In genomic region chr1:234608720-234609527, GRCh38 we compare ENCODE assay signal across 8 cellular contexts.
DNase-seq lines count a peak whose midpoint lies in the region; ATAC-seq and TF ChIP-seq lines count a peak whose summit lies in the region.

No MANE protein-coding gene starts in this region.

- no peaks in the 10 kb centered on the region for H3K27me3 Mint-ChIP-seq in stimulated activated naive CD8-positive, alpha-beta T cell treated with anti-CD3 and anti-CD28 coated beads, Interleukin-15, amount 100 ng/mL, for 72 hours

- H3K27me3 ChIP-seq in mucosa of stomach (ENCODE audit: control insufficient read depth, insufficient read depth, low read length), result no peaks in the 10 kb centered on the region

- H3K9me3 Mint-ChIP-seq in stimulated activated naive CD8-positive, alpha-beta T cell treated with anti-CD3 and anti-CD28 coated beads, Interleukin-15, amount 100 ng/mL, for 72 hours, result no peaks in the 10 kb centered on the region

- peaks cover 32% of the 10 kb centered on the region for H3K4me1 ChIP-seq in mucosa of stomach (ENCODE audit: control insufficient read depth, insufficient read depth, low read length)

- peak; percentile 11 for ATAC-seq in stimulated activated naive CD8-positive, alpha-beta T cell treated with anti-CD3 and anti-CD28 coated beads, Interleukin-15, amount 100 ng/mL, for 72 hours
- ATAC-seq in HG02678 (IDR thresholded peaks at IDR 0.05; ENCODE audit: unreplicated experiment) (no peak), HG03565 (IDR thresholded peaks at IDR 0.05; ENCODE audit: unreplicated experiment) (no peak)

- TF ChIP-seq EP300 in Ishikawa (IDR thresholded peaks at IDR 0.05; ENCODE audit: borderline replicate concordance), result no peak

- H3K9ac ChIP-seq in mucosa of stomach (ENCODE audit: low read length), result peak overlapping the region; percentile 96

- H3K27ac Mint-ChIP-seq in stimulated activated naive CD8-positive, alpha-beta T cell treated with anti-CD3 and anti-CD28 coated beads, Interleukin-15, amount 100 ng/mL, for 72 hours, result peak overlapping the region; percentile 94 to 99

- peaks cover 37% of the 10 kb centered on the region for H3K4me1 Mint-ChIP-seq in stimulated activated naive CD8-positive, alpha-beta T cell treated with anti-CD3 and anti-CD28 coated beads, Interleukin-15, amount 100 ng/mL, for 72 hours

- peak overlapping the region; percentile 94 for H3K4me3 ChIP-seq in mucosa of stomach (ENCODE audit: low read length)

- peak; percentile 58 for DNase-seq in COR-L47 (lab: John Stamatoyannopoulos, UW)
- peak; percentile 58 to 63 for DNase-seq in activated CD4-positive, alpha-beta T cell treated with anti-CD3 and anti-CD28 coated beads, Interleukin-2, amount 50 U/mL, for 4 hours
- peak; percentile 75 for DNase-seq in effector CD4-positive, alpha-beta T cell
- DNase-seq in stimulated activated naive CD8-positive, alpha-beta T cell treated with anti-CD3 and anti-CD28 coated beads, Interleukin-15, amount 100 ng/mL, for 72 hours, result peak; percentile 75 to 85

- H3K9me3 ChIP-seq in mucosa of stomach (ENCODE audit: control insufficient read depth, low read length), result no peaks in the 10 kb centered on the region

- H3K4me3 Mint-ChIP-seq in stimulated activated naive CD8-positive, alpha-beta T cell treated with anti-CD3 and anti-CD28 coated beads, Interleukin-15, amount 100 ng/mL, for 72 hours, result peak overlapping the region; percentile 94 to 97

- peaks cover 18% of the 10 kb centered on the region for H3K36me3 ChIP-seq in mucosa of stomach (ENCODE audit: control insufficient read depth, insufficient read depth, low read length)

- TF ChIP-seq RAD21 in Ishikawa (IDR thresholded peaks at IDR 0.05; ENCODE audit: low read depth), result no peak

TF ChIP-seq in Ishikawa, 13 proteins besides CTCF, POLR2A, EP300 and RAD21:
- TF ChIP-seq YY1 (IDR thresholded peaks at IDR 0.05; ENCODE audit: low read depth), result peak; percentile 55; the same call in 1 of the 2 replicates
- TF ChIP-seq REST (IDR thresholded peaks at IDR 0.05; ENCODE audit: low read depth), result no peak
- peak; percentile 35; the same call in 1 of the 2 replicates for TF ChIP-seq MAX (IDR thresholded peaks at IDR 0.05)
- no peak for TF ChIP-seq CREB1 (IDR thresholded peaks at IDR 0.05; ENCODE audit: low read depth)
- no peak; the same call in 1 of the 2 replicates for TF ChIP-seq TAF1 (IDR thresholded peaks at IDR 0.05; ENCODE audit: low read depth)
- TF ChIP-seq TCF12 (IDR thresholded peaks at IDR 0.05; ENCODE audit: low read depth), result no peak
- no peak for TF ChIP-seq TEAD4 (IDR thresholded peaks at IDR 0.05)
- no peak for TF ChIP-seq FOXM1 (IDR thresholded peaks at IDR 0.05; ENCODE audit: borderline replicate concordance, low read depth)
